ENCODE assay signal across 24 cellular contexts in the genomic region with DNA sequence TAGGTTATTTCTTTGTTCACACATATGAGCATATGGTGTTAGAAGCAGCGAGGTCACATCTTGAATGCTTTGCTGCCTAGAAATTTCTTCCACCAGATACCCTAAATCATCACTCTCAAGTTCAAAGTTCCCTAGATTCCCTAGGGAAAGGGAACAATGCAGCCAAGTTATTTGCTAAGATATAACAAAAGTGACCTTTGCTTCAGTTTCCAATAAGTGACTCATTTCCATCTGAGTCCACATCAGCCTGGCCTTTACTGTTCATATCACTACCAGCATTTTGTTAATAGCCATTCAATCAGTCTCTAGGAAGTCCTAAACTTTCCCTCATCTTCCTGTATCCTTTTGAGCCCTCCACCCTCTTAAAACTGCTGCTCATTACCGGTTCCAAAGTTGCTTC.
DNase-seq lines count a peak whose midpoint lies in the region; ATAC-seq and TF ChIP-seq lines count a peak whose summit lies in the region.
"Had no signal": no experiment of that assay in that cellular context is flagged by ENCODE, and none has a peak within 500 bp of the region (broad histone marks: within the 10 kb centered on the region; RNA-seq: fewer than 3 reads in every experiment).

No MANE protein-coding gene starts in this region.

- H3K4me3 ChIP-seq in SU-DHL-6 (ENCODE audit: insufficient read depth, low read length, poor library complexity, severe bottlenecking) (no peak overlapping the region), hepatocyte (no peak overlapping the region)
- H3K4me3 ChIP-seq: A549; BLaER1 treated with 17β-estradiol and CSF1 and Interleukin-3, amounts not matched to agents 10 nM and 100 nM; GM12878; HAP-1 had no signal

- TF ChIP-seq CTCF in SU-DHL-6 (IDR thresholded peaks at IDR 0.05; ENCODE audit: insufficient read depth, low read length, poor library complexity, severe bottlenecking) (no peak), hepatocyte (IDR thresholded peaks at IDR 0.05; ENCODE audit: poor library complexity) (no peak)

- no peaks in the 10 kb centered on the region for H3F3A ChIP-seq in SU-DHL-6 (ENCODE audit: insufficient read depth)

- no peak overlapping the region for H3K4me2 ChIP-seq in SU-DHL-6 (ENCODE audit: low read depth, low read length, poor library complexity, severe bottlenecking)
- no peak overlapping the region for H3K4me2 ChIP-seq in hepatocyte
- H3K4me2 ChIP-seq: A549; BLaER1 treated with 17β-estradiol and CSF1 and Interleukin-3, amounts not matched to agents 10 nM and 100 nM had no signal

- ATAC-seq in GM19324 (IDR thresholded peaks at IDR 0.05; ENCODE audit: low FRiP score, unreplicated experiment) = no peak
- ATAC-seq: A549 had no signal

- peak overlapping the region; percentile 1 for H2AFZ ChIP-seq in SU-DHL-6 (ENCODE audit: low read depth, low read length, severe bottlenecking)
- H2AFZ ChIP-seq in hepatocyte = no peak overlapping the region

- no peaks in the 10 kb centered on the region for H3K9me2 ChIP-seq in SU-DHL-6 (replicated peaks; ENCODE audit: insufficient read depth, low read length)
- no peaks in the 10 kb centered on the region for H3K9me2 ChIP-seq in hepatocyte (replicated peaks; ENCODE audit: insufficient read depth)

- H3K4me1 ChIP-seq in hepatocyte (ENCODE audit: insufficient read depth) = no peaks in the 10 kb centered on the region
- H3K4me1 ChIP-seq: A549; BE2C; BLaER1 treated with 17β-estradiol and CSF1 and Interleukin-3, amounts not matched to agents 10 nM and 100 nM; HAP-1 had no signal

- no peaks in the 10 kb centered on the region for H3K36me3 ChIP-seq in SU-DHL-6 (ENCODE audit: low read length)
- H3K36me3 ChIP-seq in hepatocyte (replicated peaks; ENCODE audit: insufficient read depth, low read depth) = no peaks in the 10 kb centered on the region
- H3K36me3 ChIP-seq: BE2C; BLaER1 treated with 17β-estradiol and CSF1 and Interleukin-3, amounts not matched to agents 10 nM and 100 nM; HAP-1 had no signal

- H4K20me1 ChIP-seq in SU-DHL-6 (ENCODE audit: low read depth, low read length) (no peaks in the 10 kb centered on the region), hepatocyte (ENCODE audit: insufficient read depth, poor library complexity, severe bottlenecking) (no peaks in the 10 kb centered on the region)
- H4K20me1 ChIP-seq: BLaER1 treated with 17β-estradiol and CSF1 and Interleukin-3, amounts not matched to agents 10 nM and 100 nM had no signal

- H3K9me3 ChIP-seq in SU-DHL-6 (ENCODE audit: insufficient read depth, low read length) (peaks cover 4% of the 10 kb centered on the region; the same call in 1 of the 2 replicates), hepatocyte (ENCODE audit: low read depth) (no peaks in the 10 kb centered on the region)
- H3K9me3 ChIP-seq: BE2C, HAP-1 had no signal

- 24% methylated on average over 2 of the region's 2 CpGs for WGBS in hepatocyte (ENCODE audit: low lambda C conversion rate, missing lambda C conversion rate)

- no peak overlapping the region for H3K9ac ChIP-seq in SU-DHL-6 (ENCODE audit: low read length)
- H3K9ac ChIP-seq: BLaER1 treated with 17β-estradiol and CSF1 and Interleukin-3, amounts not matched to agents 10 nM and 100 nM had no signal

- H3K79me2 ChIP-seq in SU-DHL-6 (ENCODE audit: insufficient read depth, low read length) = no peaks in the 10 kb centered on the region
- H3K79me2 ChIP-seq in hepatocyte = no peaks in the 10 kb centered on the region

- H3K27ac ChIP-seq in SU-DHL-6 (ENCODE audit: low read depth, low read length) (no peak overlapping the region), hepatocyte (no peak overlapping the region)
- H3K27ac ChIP-seq: A549; BLaER1 treated with 17β-estradiol and CSF1 and Interleukin-3, amounts not matched to agents 10 nM and 100 nM had no signal

- DNase-seq in ELR (ENCODE audit: low read depth) = peak; percentile 12
- peak; percentile 6 for DNase-seq in LoVo (ENCODE audit: low spot score)
- peak; percentile 6 for DNase-seq in hepatocyte (ENCODE audit: low spot score)
- DNase-seq in T-helper 2 cell = no peak
- no peak for DNase-seq in UCSD-AML1 (lab: John Stamatoyannopoulos, UW; ENCODE audit: unreplicated experiment)
- no peak for DNase-seq in NOMO-1 (lab: John Stamatoyannopoulos, UW; ENCODE audit: unreplicated experiment in 2 of 2)
- DNase-seq: 8988T; ACHN; AML-193; BE2C; Calu3; CD4-positive, alpha-beta T cell; CD8-positive, alpha-beta memory T cell; COR-L47; DND-41; GDM1; GOT3; HFFc6 had no signal

- H3K27me3 ChIP-seq in SU-DHL-6 (ENCODE audit: low read length) = no peaks in the 10 kb centered on the region
- no peaks in the 10 kb centered on the region for H3K27me3 ChIP-seq in hepatocyte
- H3K27me3 ChIP-seq: BE2C; BLaER1 treated with 17β-estradiol and CSF1 and Interleukin-3, amounts not matched to agents 10 nM and 100 nM had no signal

Comparison
In these comparisons a context has a peak if more than half of its experiments do, and no peak if none do; other contexts are left out.
1. DNase-seq: peak in ELR (single experiment), LoVo (single experiment) and hepatocyte (single experiment); none in T-helper 2 cell (0 of 5), UCSD-AML1 (single experiment) and NOMO-1 (0 of 2).